16 cellular contexts compared by ENCODE assay signal in the genomic region with DNA sequence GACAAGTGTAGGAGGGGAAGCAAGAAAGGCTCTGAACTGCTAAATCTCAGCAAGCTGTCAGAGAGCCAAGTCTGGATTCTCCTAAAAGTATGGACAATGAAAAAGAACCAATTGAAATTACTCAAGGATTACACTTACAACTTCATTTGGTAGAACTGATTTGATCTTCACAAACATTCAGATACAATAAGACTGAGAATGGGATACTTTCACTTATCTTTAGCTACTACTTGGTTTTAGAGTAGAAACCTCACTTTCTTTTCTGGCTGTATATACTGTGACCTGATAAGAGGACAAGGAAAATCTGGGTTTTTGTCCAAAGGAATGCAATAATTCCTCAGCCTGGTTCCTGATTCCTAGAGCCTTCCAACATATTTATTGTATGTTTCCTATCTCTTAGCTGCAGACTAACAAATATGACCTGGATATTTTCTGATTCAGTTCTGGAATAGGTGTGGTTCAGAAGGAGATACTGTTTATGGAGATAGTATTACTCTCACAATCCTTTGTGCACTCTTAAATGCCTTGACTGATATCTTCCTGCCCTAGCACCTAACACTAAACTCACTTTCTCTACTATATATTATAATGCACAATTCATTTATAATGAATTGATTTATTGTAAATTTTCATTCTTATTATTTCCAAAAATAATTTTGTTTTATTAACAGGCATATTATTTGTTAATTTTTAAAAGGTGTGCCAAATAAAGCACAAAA. TPM values are rescaled to one million over a fixed set of nuclear protein-coding genes. Genes with fewer than 3 reads are reported as not detected.
DNase-seq lines count a peak whose midpoint lies in the region; ATAC-seq, FAIRE-seq and TF ChIP-seq lines count a peak whose summit lies in the region.
"Had no signal": no experiment of that assay in that cellular context is flagged by ENCODE, and none has a peak within 500 bp of the region (broad histone marks: within the 10 kb centered on the region; RNA-seq: fewer than 3 reads in every experiment).

No MANE protein-coding gene starts in this region.

- H3K9me3 ChIP-seq in upper lobe of right lung: no peaks in the 10 kb centered on the region
- H3K9me3 ChIP-seq: ascending aorta; BLaER1 treated with 17β-estradiol and CSF1 and Interleukin-3, amounts not matched to agents 10 nM and 100 nM had no signal

- no peak for ATAC-seq in upper lobe of right lung
- ATAC-seq in natural killer cell treated with Interleukin-12 subunit alpha and Interleukin-12 subunit beta and Interleukin-15 and Interleukin-18, amount 100 ng/mL, for 72 hours: no peak
- ATAC-seq: activated CD8-positive, alpha-beta T cell treated with anti-CD3 and anti-CD28 coated beads, Interleukin-2, amount 10 ng/mL, durations not matched to agents 7 days and 5 days; left lobe of liver had no signal

- H3K79me2 ChIP-seq in KMS-11 (ENCODE audit: insufficient read depth, low read depth): no peaks in the 10 kb centered on the region

- no peaks in the 10 kb centered on the region for H3K36me3 ChIP-seq in KMS-11 (ENCODE audit: insufficient read depth)
- H3K36me3 ChIP-seq in upper lobe of right lung: no peaks in the 10 kb centered on the region
- H3K36me3 ChIP-seq: ascending aorta; BLaER1 treated with 17β-estradiol and CSF1 and Interleukin-3, amounts not matched to agents 10 nM and 100 nM had no signal

- H3K27ac ChIP-seq in KMS-11 (no peak overlapping the region), upper lobe of right lung (no peak overlapping the region)
- H3K27ac ChIP-seq: ascending aorta; BLaER1 treated with 17β-estradiol and CSF1 and Interleukin-3, amounts not matched to agents 10 nM and 100 nM; dorsolateral prefrontal cortex had no signal

- DNase-seq in dermis blood vessel endothelial cell: peak; percentile 30
- DNase-seq in upper lobe of right lung: no peak
- DNase-seq in natural killer cell treated with Interleukin-12 subunit alpha and Interleukin-12 subunit beta and Interleukin-15 and Interleukin-18, amount 100 ng/mL, for 72 hours (ENCODE audit: low spot score): no peak
- no peak for DNase-seq in NCI-H524 (lab: John Stamatoyannopoulos, UW)
- DNase-seq: activated CD8-positive, alpha-beta T cell treated with anti-CD3 and anti-CD28 coated beads, Interleukin-2, amount 10 ng/mL, durations not matched to agents 7 days and 5 days; DMS79; dorsolateral prefrontal cortex; NCI-H2029 treated with DMSO at 0.1 percent for 48 hours; stimulated activated CD4-positive, alpha-beta T cell treated with anti-CD3 and anti-CD28 coated beads, Interleukin-15, amount 100 ng/mL, for 24 hours had no signal

- H3K4me3 Mint-ChIP-seq in nephron: no peak overlapping the region
- no peak overlapping the region for H3K4me3 Mint-ChIP-seq in natural killer cell treated with Interleukin-12 subunit alpha and Interleukin-12 subunit beta and Interleukin-15 and Interleukin-18, amount 100 ng/mL, for 72 hours
- H3K4me3 Mint-ChIP-seq: activated CD8-positive, alpha-beta T cell treated with anti-CD3 and anti-CD28 coated beads, Interleukin-2, amount 10 ng/mL, durations not matched to agents 7 days and 5 days had no signal

- H3K27ac Mint-ChIP-seq in nephron: peak overlapping the region in 2 of 3 experiments; percentile 30 to 49
- H3K27ac Mint-ChIP-seq in natural killer cell treated with Interleukin-12 subunit alpha and Interleukin-12 subunit beta and Interleukin-15 and Interleukin-18, amount 100 ng/mL, for 72 hours: no peak overlapping the region
- H3K27ac Mint-ChIP-seq: activated CD8-positive, alpha-beta T cell treated with anti-CD3 and anti-CD28 coated beads, Interleukin-2, amount 10 ng/mL, durations not matched to agents 7 days and 5 days; activated T-helper 2 cell treated with anti-CD3 and anti-CD28 coated beads, Interferon-gamma antibody, Interleukin-2, Interleukin-4, amounts not matched to agents 10 μg/mL and 5 μg/mL and 100 μg/mL, durations not matched to agents 14 hours and 24 hours and 36 hours had no signal

- H3K4me1 Mint-ChIP-seq in nephron: peaks cover 40% of the 10 kb centered on the region
- no peaks in the 10 kb centered on the region for H3K4me1 Mint-ChIP-seq in natural killer cell treated with Interleukin-12 subunit alpha and Interleukin-12 subunit beta and Interleukin-15 and Interleukin-18, amount 100 ng/mL, for 72 hours (ENCODE audit: low read depth in 2 of 2)

- H3K36me3 Mint-ChIP-seq in nephron (ENCODE audit: low read depth): peaks cover 9% of the 10 kb centered on the region
- no peaks in the 10 kb centered on the region for H3K36me3 Mint-ChIP-seq in natural killer cell treated with Interleukin-12 subunit alpha and Interleukin-12 subunit beta and Interleukin-15 and Interleukin-18, amount 100 ng/mL, for 72 hours

- H3K4me3 ChIP-seq in KMS-11 (IDR thresholded peaks at IDR 0.05; ENCODE audit: insufficient read depth, low read depth, low read length) (no peak overlapping the region), upper lobe of right lung (no peak overlapping the region)
- H3K4me3 ChIP-seq: ascending aorta; BLaER1 treated with 17β-estradiol and CSF1 and Interleukin-3, amounts not matched to agents 10 nM and 100 nM; dorsolateral prefrontal cortex had no signal

- H3K9me3 Mint-ChIP-seq in nephron: no peaks in the 10 kb centered on the region
- peaks cover 4% of the 10 kb centered on the region for H3K9me3 Mint-ChIP-seq in natural killer cell treated with Interleukin-12 subunit alpha and Interleukin-12 subunit beta and Interleukin-15 and Interleukin-18, amount 100 ng/mL, for 72 hours
- H3K9me3 Mint-ChIP-seq: activated T-helper 2 cell treated with anti-CD3 and anti-CD28 coated beads, Interferon-gamma antibody, Interleukin-2, Interleukin-4, amounts not matched to agents 10 μg/mL and 5 μg/mL and 100 μg/mL, durations not matched to agents 14 hours and 24 hours and 36 hours had no signal

- no peaks in the 10 kb centered on the region for H4K20me1 ChIP-seq in KMS-11 (ENCODE audit: insufficient read depth)
- H4K20me1 ChIP-seq: BLaER1 treated with 17β-estradiol and CSF1 and Interleukin-3, amounts not matched to agents 10 nM and 100 nM had no signal

- H3K9ac ChIP-seq in KMS-11: no peak overlapping the region
- H3K9ac ChIP-seq: BLaER1 treated with 17β-estradiol and CSF1 and Interleukin-3, amounts not matched to agents 10 nM and 100 nM had no signal

- H2AFZ ChIP-seq in KMS-11 (ENCODE audit: low read depth): no peak overlapping the region

- no peaks in the 10 kb centered on the region for H3K27me3 Mint-ChIP-seq in nephron (ENCODE audit: low read depth)
- H3K27me3 Mint-ChIP-seq in natural killer cell treated with Interleukin-12 subunit alpha and Interleukin-12 subunit beta and Interleukin-15 and Interleukin-18, amount 100 ng/mL, for 72 hours: no peaks in the 10 kb centered on the region

- H3K4me1 ChIP-seq in KMS-11 (ENCODE audit: low read depth, poor library complexity, severe bottlenecking): peaks cover 54% of the 10 kb centered on the region
- no peaks in the 10 kb centered on the region for H3K4me1 ChIP-seq in upper lobe of right lung
- H3K4me1 ChIP-seq: ascending aorta had no signal

- H3K27me3 ChIP-seq in KMS-11 (ENCODE audit: insufficient read depth, low read depth) (no peaks in the 10 kb centered on the region), upper lobe of right lung (no peaks in the 10 kb centered on the region)
- H3K27me3 ChIP-seq: ascending aorta; BLaER1 treated with 17β-estradiol and CSF1 and Interleukin-3, amounts not matched to agents 10 nM and 100 nM; dorsolateral prefrontal cortex had no signal

- intact Hi-C loops in upper lobe of right lung (cut with DNase I): no loop called here

- peak; percentile 34 for FAIRE-seq in G401.6 (lab: Jason Lieb, UNC)

- H3K4me2 ChIP-seq in KMS-11: peak overlapping the region; percentile 19
- H3K4me2 ChIP-seq: BLaER1 treated with 17β-estradiol and CSF1 and Interleukin-3, amounts not matched to agents 10 nM and 100 nM had no signal

- TF ChIP-seq CTCF in KMS-11 (conservative IDR thresholded peaks at IDR 0.05; ENCODE audit: low read depth, low read length) (no peak), nephron (IDR thresholded peaks at IDR 0.05; ENCODE audit: unreplicated experiment in 3 of 3) (no peak), upper lobe of right lung (IDR thresholded peaks at IDR 0.05) (no peak)

RNA-seq across cellular contexts. Expression of a gene that starts 7.3 kb away (rescaled TPM):
- total RNA-seq in dermis blood vessel endothelial cell (80.2 and 109 TPM in 2 replicates), upper lobe of right lung (12.0 TPM)
- 1 to 10 TPM; 4.0 to 5.0 TPM for total RNA-seq in natural killer cell treated with Interleukin-12 subunit alpha and Interleukin-12 subunit beta and Interleukin-15 and Interleukin-18, amount 100 ng/mL, for 72 hours

Comparison
In these comparisons a context has a peak if more than half of its experiments do, and no peak if none do; other contexts are left out.
1. H3K27ac Mint-ChIP-seq: peak in nephron (2 of 3); none in natural killer cell treated with Interleukin-12 subunit alpha and Interleukin-12 subunit beta and Interleukin-15 and Interleukin-18, amount 100 ng/mL, for 72 hours (0 of 2).